Comparison of ENCODE assay signal across 29 cellular contexts in genomic region chr1:51392241-51392640, GRCh38.
"Had no signal": no experiment of that assay in that cellular context is flagged by ENCODE, and none has a peak within 500 bp of the region (broad histone marks: within the 10 kb centered on the region; RNA-seq: fewer than 3 reads in every experiment).

No MANE protein-coding gene starts in this region.

- H3K36me3 ChIP-seq: colonic mucosa had no signal

- H3K9me3 ChIP-seq: colonic mucosa, esophagus muscularis mucosa, esophagus squamous epithelium, gastrocnemius medialis, gastroesophageal sphincter had no signal

- FAIRE-seq: colon, endometrium, endothelial cell of umbilical vein, frontal cortex had no signal

- H3K4me1 Mint-ChIP-seq: endodermal cell had no signal

- ATAC-seq: effector memory CD8-positive, alpha-beta T cell; esophagus mucosa; foreskin keratinocyte; gastrocnemius medialis; gastroesophageal sphincter; heart left ventricle; heart right ventricle had no signal

- H3K27me3 ChIP-seq: colonic mucosa, dorsolateral prefrontal cortex, esophagus muscularis mucosa, esophagus squamous epithelium, foreskin keratinocyte, gastrocnemius medialis, gastroesophageal sphincter, heart left ventricle, heart right ventricle had no signal

- H3K4me1 ChIP-seq: colonic mucosa, esophagus muscularis mucosa, esophagus squamous epithelium, foreskin keratinocyte, gastrocnemius medialis, gastroesophageal sphincter, heart left ventricle, heart right ventricle had no signal

- H3K27ac ChIP-seq: colonic mucosa, coronary artery, dorsolateral prefrontal cortex, epithelial cell of prostate, esophagus muscularis mucosa, esophagus squamous epithelium, foreskin keratinocyte, gastrocnemius medialis, gastroesophageal sphincter, heart left ventricle, heart right ventricle had no signal

- H3K27me3 Mint-ChIP-seq: dendritic cell treated with granulocyte-macrophage colony-stimulating factor and Interleukin-4, amounts not matched to agents 40 ng/mL and 50 ng/mL, for 4 days; effector memory CD8-positive, alpha-beta T cell had no signal

- DNase-seq: colonic mucosa; cortex of kidney; dermis blood vessel endothelial cell; dorsolateral prefrontal cortex; effector CD4-positive, alpha-beta T cell; effector CD8-positive, alpha-beta T cell; effector memory CD4-positive, alpha-beta T cell; effector memory CD8-positive, alpha-beta T cell; endodermal cell; erythroblast; esophagus squamous epithelium; foreskin fibroblast; foreskin keratinocyte; foreskin melanocyte; gastrocnemius medialis; glutamatergic neuron; head of caudate nucleus; heart left ventricle; heart right ventricle had no signal

- H3K4me3 Mint-ChIP-seq: dendritic cell treated with granulocyte-macrophage colony-stimulating factor and Interleukin-4, amounts not matched to agents 40 ng/mL and 50 ng/mL, for 4 days; effector memory CD8-positive, alpha-beta T cell; endodermal cell had no signal

- H3K9me3 Mint-ChIP-seq: dendritic cell treated with granulocyte-macrophage colony-stimulating factor and Interleukin-4, amounts not matched to agents 40 ng/mL and 50 ng/mL, for 4 days; effector memory CD8-positive, alpha-beta T cell had no signal

- H3K4me3 ChIP-seq: colonic mucosa, coronary artery, dorsolateral prefrontal cortex, esophagus muscularis mucosa, esophagus squamous epithelium, gastrocnemius medialis, gastroesophageal sphincter, heart left ventricle, heart right ventricle had no signal

- H3K27ac Mint-ChIP-seq: dendritic cell treated with granulocyte-macrophage colony-stimulating factor and Interleukin-4, amounts not matched to agents 40 ng/mL and 50 ng/mL, for 4 days; endodermal cell had no signal
